ENCODE assay signal across 26 cellular contexts in the genomic region with DNA sequence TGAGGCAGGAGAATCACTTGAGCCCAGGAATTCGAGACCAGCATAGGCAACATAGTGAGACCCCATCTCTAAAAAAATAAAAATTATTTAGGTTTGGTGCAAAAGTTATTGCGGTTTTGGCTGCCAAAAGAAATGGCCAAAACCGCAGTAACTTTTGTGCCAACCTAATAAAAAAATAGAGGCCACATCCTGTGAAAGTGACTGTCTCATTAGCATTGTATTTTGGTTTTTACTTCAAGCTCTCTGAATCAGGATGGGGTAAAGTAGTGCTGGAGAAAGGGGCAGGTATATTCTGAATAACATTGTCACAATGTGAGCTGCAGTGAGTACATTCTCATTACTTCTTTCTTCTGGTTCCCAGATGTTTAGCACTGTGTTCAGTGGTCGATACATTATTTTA.
"Had no signal": no experiment of that assay in that cellular context is flagged by ENCODE, and none has a peak within 500 bp of the region (broad histone marks: within the 10 kb centered on the region; RNA-seq: fewer than 3 reads in every experiment).

No MANE protein-coding gene starts in this region.

- DNase-seq: activated CD4-positive, alpha-beta T cell treated with anti-CD3 and anti-CD28 coated beads for 36 hours; activated CD4-positive, CD25-positive, alpha-beta regulatory T cell; activated CD8-positive, alpha-beta memory T cell treated with anti-CD3 and anti-CD28 coated beads, Interleukin-2, amount 10 ng/mL, durations not matched to agents 7 days and 5 days; activated CD8-positive, alpha-beta T cell treated with anti-CD3 and anti-CD28 coated beads, Interleukin-2, amount 10 ng/mL, durations not matched to agents 7 days and 5 days; activated effector memory CD4-positive, alpha-beta T cell treated with Interleukin-2 at 50 U/mL for 16 hours; activated naive CD4-positive, alpha-beta T cell treated with Interleukin-2 at 50 U/mL for 16 hours; anterior cingulate cortex; dermis blood vessel endothelial cell; effector CD4-positive, alpha-beta T cell; head of caudate nucleus; hippocampal formation; kidney; naive B cell; nucleus accumbens; pancreas; stimulated activated CD4-positive, alpha-beta T cell treated with anti-CD3 and anti-CD28 coated beads, Interleukin-15, amount 100 ng/mL, for 24 hours; stimulated activated CD4-positive, alpha-beta T cell treated with anti-CD3 and anti-CD28 coated beads, Interleukin-2, amount 100 ng/mL, for 24 hours; stimulated activated naive CD4-positive, alpha-beta T cell; T-helper 1 cell had no signal

- H3K27me3 ChIP-seq: pancreas, suprapubic skin, tibial nerve had no signal

- H3K4me1 Mint-ChIP-seq: activated CD4-positive, alpha-beta T cell treated with anti-CD3 and anti-CD28 coated beads for 36 hours; neural crest cell had no signal

- H3K9me3 Mint-ChIP-seq: mesothelial cell of epicardium; naive B cell; neural crest cell; T-helper 2 cell treated with Interferon-gamma antibody and Interleukin-4, amounts not matched to agents 5 μg/mL and 100 μg/mL, for 36 hours had no signal

- H3K27ac Mint-ChIP-seq: activated CD4-positive, alpha-beta T cell treated with anti-CD3 and anti-CD28 coated beads for 36 hours; activated CD8-positive, alpha-beta memory T cell treated with anti-CD3 and anti-CD28 coated beads, Interleukin-2, amount 10 ng/mL, durations not matched to agents 7 days and 5 days; activated CD8-positive, alpha-beta T cell treated with anti-CD3 and anti-CD28 coated beads, Interleukin-2, amount 10 ng/mL, durations not matched to agents 7 days and 5 days; activated naive CD8-positive, alpha-beta T cell; T-helper 2 cell treated with Interferon-gamma antibody and Interleukin-4, amounts not matched to agents 5 μg/mL and 100 μg/mL, for 36 hours had no signal

- ATAC-seq: activated CD4-positive, alpha-beta T cell treated with anti-CD3 and anti-CD28 coated beads for 36 hours; activated CD8-positive, alpha-beta memory T cell treated with anti-CD3 and anti-CD28 coated beads, Interleukin-2, amount 10 ng/mL, durations not matched to agents 7 days and 5 days; activated CD8-positive, alpha-beta T cell treated with anti-CD3 and anti-CD28 coated beads, Interleukin-2, amount 10 ng/mL, durations not matched to agents 7 days and 5 days; pancreas had no signal

- H3K4me1 ChIP-seq: pancreas, prostate gland, suprapubic skin, tibial nerve had no signal

- H3K4me3 Mint-ChIP-seq: activated CD4-positive, alpha-beta T cell treated with anti-CD3 and anti-CD28 coated beads for 36 hours; activated CD8-positive, alpha-beta memory T cell treated with anti-CD3 and anti-CD28 coated beads, Interleukin-2, amount 10 ng/mL, durations not matched to agents 7 days and 5 days; activated CD8-positive, alpha-beta T cell treated with anti-CD3 and anti-CD28 coated beads, Interleukin-2, amount 10 ng/mL, durations not matched to agents 7 days and 5 days; activated naive CD8-positive, alpha-beta T cell; mesothelial cell of epicardium; neural crest cell; T-helper 2 cell treated with Interferon-gamma antibody and Interleukin-4, amounts not matched to agents 5 μg/mL and 100 μg/mL, for 36 hours had no signal

- H3K27me3 Mint-ChIP-seq: activated CD4-positive, alpha-beta T cell treated with anti-CD3 and anti-CD28 coated beads for 36 hours; activated naive CD8-positive, alpha-beta T cell; naive B cell had no signal

- H3K4me3 ChIP-seq: pancreas, prostate gland, suprapubic skin, tibial nerve had no signal

- H3K27ac ChIP-seq: pancreas, prostate gland, suprapubic skin, tibial nerve had no signal

- H3K9me3 ChIP-seq: pancreas, prostate gland, suprapubic skin, tibial nerve had no signal
